In genomic region chr6:68364276-68364785, GRCh38 we compare ENCODE assay signal across 22 cellular contexts.
"Had no signal": no experiment of that assay in that cellular context is flagged by ENCODE, and none has a peak within 500 bp of the region (broad histone marks: within the 10 kb centered on the region; RNA-seq: fewer than 3 reads in every experiment).

No MANE protein-coding gene starts in this region.

- H3K27ac ChIP-seq: gastroesophageal sphincter, heart left ventricle, hepatocyte, ovary, right atrium auricular region, stomach, thyroid gland had no signal

- H3K27me3 ChIP-seq: gastroesophageal sphincter, heart left ventricle, hepatocyte, ovary, right atrium auricular region, stomach, thyroid gland had no signal

- ATAC-seq: effector memory CD8-positive, alpha-beta T cell; gastroesophageal sphincter; heart left ventricle; left lobe of liver; natural killer cell; sciatic nerve had no signal

- H3K4me3 ChIP-seq: gastroesophageal sphincter, heart left ventricle, hepatocyte, lung, ovary, right atrium auricular region, smooth muscle cell, stomach, thyroid gland had no signal

- FAIRE-seq: endometrium, kidney had no signal

- DNase-seq: cortex of kidney; effector memory CD8-positive, alpha-beta T cell; heart left ventricle; kidney; natural killer cell; occipital lobe; ovary; stimulated activated CD4-positive, alpha-beta T cell treated with anti-CD3 and anti-CD28 coated beads, Interleukin-12 subunit alpha, Interleukin-12 subunit beta, amount 100 ng/mL, for 4 hours; stimulated activated CD4-positive, alpha-beta T cell treated with anti-CD3 and anti-CD28 coated beads, Interleukin-1b, Interleukin-23, amount 100 ng/mL, for 48 hours; stimulated activated CD4-positive, alpha-beta T cell treated with anti-CD3 and anti-CD28 coated beads, Interleukin-4, amount 100 ng/mL, for 1 hour; stimulated activated CD8-positive, alpha-beta memory T cell treated with anti-CD3 and anti-CD28 coated beads, Interleukin-4, amount 100 ng/mL, for 48 hours; stimulated activated naive CD4-positive, alpha-beta T cell treated with Interleukin-2 at 50 U/mL for 16 hours; stomach; thyroid gland had no signal

- H3K9me3 ChIP-seq: gastroesophageal sphincter, ovary, right atrium auricular region, thyroid gland had no signal

- H3K36me3 ChIP-seq: gastroesophageal sphincter, heart left ventricle, ovary, right atrium auricular region, stomach, thyroid gland had no signal

- H3K4me1 ChIP-seq: gastroesophageal sphincter, heart left ventricle, right atrium auricular region, stomach, thyroid gland had no signal
